In genomic region chr15:29032229-29032625, GRCh38 we compare ENCODE assay signal across 20 cellular contexts.
"Had no signal": no experiment of that assay in that cellular context is flagged by ENCODE, and none has a peak within 500 bp of the region (broad histone marks: within the 10 kb centered on the region; RNA-seq: fewer than 3 reads in every experiment).

No MANE protein-coding gene starts in this region.

- ATAC-seq: gastroesophageal sphincter, heart left ventricle, mucosa of descending colon had no signal

- H3K4me3 Mint-ChIP-seq: activated B cell treated with CpG ODN at 0.5 μM for 24 hours; activated T-cell treated with anti-CD3 and anti-CD28 coated beads, Interleukin-2, amount 50 U/mL, for 72 hours; endodermal cell had no signal

- H3K27ac Mint-ChIP-seq: activated B cell treated with CpG ODN at 0.5 μM for 24 hours; activated T-cell treated with anti-CD3 and anti-CD28 coated beads, Interleukin-2, amount 50 U/mL, for 72 hours; endodermal cell had no signal

- DNase-seq: activated B cell treated with CpG ODN at 0.5 μM for 24 hours; activated CD4-positive, alpha-beta T cell treated with anti-CD3 and anti-CD28 coated beads for 4 hours; activated CD8-positive, alpha-beta memory T cell treated with anti-CD3 and anti-CD28 coated beads, Interleukin-2, amount 50 U/mL, for 48 hours; activated effector memory CD4-positive, alpha-beta T cell treated with anti-CD3 and anti-CD28 coated beads, Interleukin-2, amount 50 U/mL, for 16 hours; activated naive CD4-positive, alpha-beta T cell treated with anti-CD3 and anti-CD28 coated beads, Interleukin-2, amount 50 U/mL, for 16 hours; amniotic stem cell; endodermal cell; heart left ventricle; islet precursor cell; mesenchymal stem cell; mucosa of descending colon; spleen; stimulated activated CD4-positive, alpha-beta T cell treated with anti-CD3 and anti-CD28 coated beads, Interleukin-4, amount 100 ng/mL, for 1 hour; stimulated activated naive CD4-positive, alpha-beta T cell; T1000; testis; trophoblast cell; uterus had no signal

- H3K27me3 Mint-ChIP-seq: activated B cell treated with CpG ODN at 0.5 μM for 24 hours had no signal

- H3K4me1 Mint-ChIP-seq: activated B cell treated with CpG ODN at 0.5 μM for 24 hours, endodermal cell had no signal
